ENCODE assay signal across 8 cellular contexts in the genomic region with DNA sequence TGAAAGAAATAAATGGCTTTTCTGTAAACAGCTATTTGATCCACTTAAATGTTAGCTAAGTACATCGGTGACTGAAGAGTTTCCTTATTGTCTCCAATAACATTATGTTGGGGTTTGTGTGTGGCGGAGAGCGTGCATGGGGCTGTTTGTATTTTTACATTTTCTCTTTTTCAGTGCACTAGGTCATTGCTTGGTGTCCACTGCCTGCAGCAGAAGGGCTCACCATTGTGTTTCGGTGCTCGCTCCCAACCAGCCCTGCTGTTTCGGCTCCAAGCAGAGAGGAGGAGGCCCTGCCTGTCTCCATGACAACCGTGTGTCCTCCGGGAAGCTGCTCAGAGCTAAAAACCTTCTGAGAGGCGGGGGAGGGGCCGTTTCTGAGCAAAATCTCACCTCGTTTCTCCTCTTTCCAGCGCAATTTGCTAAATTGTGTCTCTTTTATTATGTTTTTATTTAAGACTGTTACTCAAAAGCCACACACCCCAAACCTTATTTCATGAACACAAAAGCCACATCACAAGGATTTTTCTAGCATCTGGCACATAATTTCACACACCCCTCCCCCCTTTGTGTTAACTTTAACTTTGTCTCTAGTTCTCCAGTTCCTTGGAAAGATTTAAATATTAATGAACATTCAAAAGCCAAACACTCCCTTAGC.
DNase-seq lines count a peak whose midpoint lies in the region; ATAC-seq and TF ChIP-seq lines count a peak whose summit lies in the region.

No MANE protein-coding gene starts in this region.

- H3K4me3 ChIP-seq in AG10803 (ENCODE audit: low read length) (no peak overlapping the region), adipocyte (ENCODE audit: low read length) (peak overlapping the region; percentile 30), upper lobe of right lung (no peak overlapping the region)

- H3K36me3 ChIP-seq in adipocyte (ENCODE audit: control insufficient read depth, insufficient read depth, low read length, severe bottlenecking) (no peaks in the 10 kb centered on the region), upper lobe of right lung (no peaks in the 10 kb centered on the region)

- intact Hi-C loops in upper lobe of right lung (cut with DNase I), result no loop called here

- TF ChIP-seq CTCF in AG10803 (conservative IDR thresholded peaks at IDR 0.05; ENCODE audit: low read length) (no peak), upper lobe of right lung (IDR thresholded peaks at IDR 0.05) (no peak)

- ATAC-seq in upper lobe of right lung (peak; percentile 61), HG03108 (IDR thresholded peaks at IDR 0.05; ENCODE audit: unreplicated experiment) (no peak), HG02884 (IDR thresholded peaks at IDR 0.05; ENCODE audit: unreplicated experiment) (no peak)

- H3K4me1 ChIP-seq in adipocyte (ENCODE audit: control insufficient read depth, insufficient read depth, low read length) (no peaks in the 10 kb centered on the region), upper lobe of right lung (no peaks in the 10 kb centered on the region)

- H3K27me3 ChIP-seq in adipocyte (replicated peaks; ENCODE audit: control insufficient read depth, insufficient read depth, low read length) (no peaks in the 10 kb centered on the region), upper lobe of right lung (no peaks in the 10 kb centered on the region)

- H3K9ac ChIP-seq in adipocyte (ENCODE audit: low read length), result no peak overlapping the region

- no peak overlapping the region for H3K27ac ChIP-seq in upper lobe of right lung

- DNase-seq in AG10803 (ENCODE audit: low read depth) (peak; percentile 27), NCI-H1105 treated with DMSO at 0.1 percent for 48 hours (lab: John Stamatoyannopoulos, UW) (peak; percentile 91), adipocyte (ENCODE audit: low read depth) (peak; percentile 72), iPS DF 4.7 (ENCODE audit: extremely low read depth, low spot score) (peak; percentile 78), upper lobe of right lung (no peak)
- no peak for DNase-seq in activated naive CD4-positive, alpha-beta T cell treated with Interleukin-2 at 50 U/mL for 16 hours

- H3K9me3 ChIP-seq in adipocyte (ENCODE audit: control insufficient read depth, low read length), result no peaks in the 10 kb centered on the region
- no peaks in the 10 kb centered on the region for H3K9me3 ChIP-seq in upper lobe of right lung

Comparison
In these comparisons a context has a peak if more than half of its experiments do, and no peak if none do; other contexts are left out.
1. DNase-seq: peak in AG10803 (single experiment), NCI-H1105 treated with DMSO at 0.1 percent for 48 hours (single experiment), adipocyte (single experiment) and iPS DF 4.7 (single experiment); none in upper lobe of right lung (single experiment) and activated naive CD4-positive, alpha-beta T cell treated with Interleukin-2 at 50 U/mL for 16 hours (single experiment).